1 cellular context compared by ENCODE assay signal in the genomic region with DNA sequence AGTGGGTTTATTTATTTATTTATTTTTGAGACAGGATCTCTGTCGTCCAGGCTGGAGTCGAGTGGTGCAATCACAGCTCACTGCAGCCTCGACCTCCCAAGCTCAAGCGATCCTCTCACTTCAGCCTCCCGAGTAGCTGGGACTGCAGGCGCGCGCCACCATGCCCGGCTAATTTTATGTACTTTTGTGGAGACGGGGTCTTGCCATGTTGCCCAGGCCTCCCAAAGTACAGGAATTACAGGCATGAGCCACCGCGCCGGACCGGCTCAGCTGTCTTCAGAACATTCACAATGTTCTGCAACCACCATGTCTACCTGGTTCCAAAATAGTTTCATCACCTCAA.
A peak's percentile ranks its signal among the peaks of the same experiment; 100 is the strongest.
TF ChIP-seq lines count a peak whose summit lies in the region.

No MANE protein-coding gene starts in this region.

TF ChIP-seq in HepG2, 621 proteins besides CTCF, POLR2A, EP300 and RAD21:
- TF ChIP-seq, protein P1, sequence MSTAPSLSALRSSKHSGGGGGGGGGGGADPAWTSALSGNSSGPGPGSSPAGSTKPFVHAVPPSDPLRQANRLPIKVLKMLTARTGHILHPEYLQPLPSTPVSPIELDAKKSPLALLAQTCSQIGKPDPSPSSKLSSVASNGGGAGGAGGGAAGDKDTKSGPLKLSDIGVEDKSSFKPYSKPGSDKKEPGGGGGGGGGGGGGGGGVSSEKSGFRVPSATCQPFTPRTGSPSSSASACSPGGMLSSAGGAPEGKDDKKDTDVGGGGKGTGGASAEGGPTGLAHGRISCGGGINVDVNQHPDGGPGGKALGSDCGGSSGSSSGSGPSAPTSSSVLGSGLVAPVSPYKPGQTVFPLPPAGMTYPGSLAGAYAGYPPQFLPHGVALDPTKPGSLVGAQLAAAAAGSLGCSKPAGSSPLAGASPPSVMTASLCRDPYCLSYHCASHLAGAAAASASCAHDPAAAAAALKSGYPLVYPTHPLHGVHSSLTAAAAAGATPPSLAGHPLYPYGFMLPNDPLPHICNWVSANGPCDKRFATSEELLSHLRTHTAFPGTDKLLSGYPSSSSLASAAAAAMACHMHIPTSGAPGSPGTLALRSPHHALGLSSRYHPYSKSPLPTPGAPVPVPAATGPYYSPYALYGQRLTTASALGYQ (CRISPR knock-in tag; IDR thresholded peaks at IDR 0.05), result no peak
- TF ChIP-seq PITX1 (CRISPR knock-in tag; IDR thresholded peaks at IDR 0.05), result no peak
- TF ChIP-seq ZNF460 (CRISPR knock-in tag; IDR thresholded peaks at IDR 0.05; ENCODE audit: borderline replicate concordance), result 0 out of 2 replicates have a peak, but pooled peaks have one; percentile 45
- TF ChIP-seq, protein P2, sequence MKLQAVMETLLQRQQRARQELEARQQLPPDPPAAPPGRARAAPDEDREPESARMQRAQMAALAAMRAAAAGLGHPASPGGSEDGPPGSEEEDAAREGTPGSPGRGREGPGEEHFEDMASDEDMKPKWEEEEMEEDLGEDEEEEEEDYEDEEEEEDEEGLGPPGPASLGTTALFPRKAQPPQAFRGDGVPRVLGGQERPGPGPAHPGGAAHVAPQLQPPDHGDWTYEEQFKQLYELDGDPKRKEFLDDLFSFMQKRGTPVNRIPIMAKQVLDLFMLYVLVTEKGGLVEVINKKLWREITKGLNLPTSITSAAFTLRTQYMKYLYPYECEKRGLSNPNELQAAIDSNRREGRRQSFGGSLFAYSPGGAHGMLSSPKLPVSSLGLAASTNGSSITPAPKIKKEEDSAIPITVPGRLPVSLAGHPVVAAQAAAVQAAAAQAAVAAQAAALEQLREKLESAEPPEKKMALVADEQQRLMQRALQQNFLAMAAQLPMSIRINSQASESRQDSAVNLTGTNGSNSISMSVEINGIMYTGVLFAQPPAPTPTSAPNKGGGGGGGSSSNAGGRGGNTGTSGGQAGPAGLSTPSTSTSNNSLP (IDR thresholded peaks at IDR 0.05; ENCODE audit: low read depth, low read length), result no peak
- TF ChIP-seq ZNF770 (CRISPR knock-in tag; IDR thresholded peaks at IDR 0.05), result peak; percentile 69; the same call in 1 of the 2 replicates
- TF ChIP-seq ZMYM3 (CRISPR knock-in tag; IDR thresholded peaks at IDR 0.05), result peak; percentile 55; the same call in 1 of the 2 replicates
- 0 out of 2 replicates have a peak, but pooled peaks have one; percentile 12 for TF ChIP-seq ZNF3 (CRISPR knock-in tag; IDR thresholded peaks at IDR 0.05)
- TF ChIP-seq ZFP91 (CRISPR knock-in tag; IDR thresholded peaks at IDR 0.05; ENCODE audit: borderline replicate concordance), result peak; percentile 98; the same call in 1 of the 2 replicates
- no peak for TF ChIP-seq ZNF556 (CRISPR knock-in tag; IDR thresholded peaks at IDR 0.05; ENCODE audit: borderline replicate concordance)
- TF ChIP-seq ZNF263 (CRISPR knock-in tag; IDR thresholded peaks at IDR 0.05), result no peak
- no peak for TF ChIP-seq NRL (CRISPR knock-in tag; IDR thresholded peaks at IDR 0.05; ENCODE audit: borderline replicate concordance)
- TF ChIP-seq, protein P3, sequence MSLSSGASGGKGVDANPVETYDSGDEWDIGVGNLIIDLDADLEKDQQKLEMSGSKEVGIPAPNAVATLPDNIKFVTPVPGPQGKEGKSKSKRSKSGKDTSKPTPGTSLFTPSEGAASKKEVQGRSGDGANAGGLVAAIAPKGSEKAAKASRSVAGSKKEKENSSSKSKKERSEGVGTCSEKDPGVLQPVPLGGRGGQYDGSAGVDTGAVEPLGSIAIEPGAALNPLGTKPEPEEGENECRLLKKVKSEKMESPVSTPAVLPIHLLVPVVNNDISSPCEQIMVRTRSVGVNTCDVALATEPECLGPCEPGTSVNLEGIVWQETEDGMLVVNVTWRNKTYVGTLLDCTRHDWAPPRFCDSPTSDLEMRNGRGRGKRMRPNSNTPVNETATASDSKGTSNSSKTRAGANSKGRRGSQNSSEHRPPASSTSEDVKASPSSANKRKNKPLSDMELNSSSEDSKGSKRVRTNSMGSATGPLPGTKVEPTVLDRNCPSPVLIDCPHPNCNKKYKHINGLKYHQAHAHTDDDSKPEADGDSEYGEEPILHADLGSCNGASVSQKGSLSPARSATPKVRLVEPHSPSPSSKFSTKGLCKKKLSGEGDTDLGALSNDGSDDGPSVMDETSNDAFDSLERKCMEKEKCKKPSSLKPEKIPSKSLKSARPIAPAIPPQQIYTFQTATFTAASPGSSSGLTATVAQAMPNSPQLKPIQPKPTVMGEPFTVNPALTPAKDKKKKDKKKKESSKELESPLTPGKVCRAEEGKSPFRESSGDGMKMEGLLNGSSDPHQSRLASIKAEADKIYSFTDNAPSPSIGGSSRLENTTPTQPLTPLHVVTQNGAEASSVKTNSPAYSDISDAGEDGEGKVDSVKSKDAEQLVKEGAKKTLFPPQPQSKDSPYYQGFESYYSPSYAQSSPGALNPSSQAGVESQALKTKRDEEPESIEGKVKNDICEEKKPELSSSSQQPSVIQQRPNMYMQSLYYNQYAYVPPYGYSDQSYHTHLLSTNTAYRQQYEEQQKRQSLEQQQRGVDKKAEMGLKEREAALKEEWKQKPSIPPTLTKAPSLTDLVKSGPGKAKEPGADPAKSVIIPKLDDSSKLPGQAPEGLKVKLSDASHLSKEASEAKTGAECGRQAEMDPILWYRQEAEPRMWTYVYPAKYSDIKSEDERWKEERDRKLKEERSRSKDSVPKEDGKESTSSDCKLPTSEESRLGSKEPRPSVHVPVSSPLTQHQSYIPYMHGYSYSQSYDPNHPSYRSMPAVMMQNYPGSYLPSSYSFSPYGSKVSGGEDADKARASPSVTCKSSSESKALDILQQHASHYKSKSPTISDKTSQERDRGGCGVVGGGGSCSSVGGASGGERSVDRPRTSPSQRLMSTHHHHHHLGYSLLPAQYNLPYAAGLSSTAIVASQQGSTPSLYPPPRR (CRISPR knock-in tag; IDR thresholded peaks at IDR 0.05; ENCODE audit: borderline replicate concordance), result 0 out of 2 replicates have a peak, but pooled peaks have one; percentile 21
- TF ChIP-seq ZNF121 (CRISPR knock-in tag; IDR thresholded peaks at IDR 0.05), result peak; percentile 90
TF ChIP-seq in HepG2: peak in this region for 7.
